Comparison of ENCODE assay signal across 8 cellular contexts in the genomic region with DNA sequence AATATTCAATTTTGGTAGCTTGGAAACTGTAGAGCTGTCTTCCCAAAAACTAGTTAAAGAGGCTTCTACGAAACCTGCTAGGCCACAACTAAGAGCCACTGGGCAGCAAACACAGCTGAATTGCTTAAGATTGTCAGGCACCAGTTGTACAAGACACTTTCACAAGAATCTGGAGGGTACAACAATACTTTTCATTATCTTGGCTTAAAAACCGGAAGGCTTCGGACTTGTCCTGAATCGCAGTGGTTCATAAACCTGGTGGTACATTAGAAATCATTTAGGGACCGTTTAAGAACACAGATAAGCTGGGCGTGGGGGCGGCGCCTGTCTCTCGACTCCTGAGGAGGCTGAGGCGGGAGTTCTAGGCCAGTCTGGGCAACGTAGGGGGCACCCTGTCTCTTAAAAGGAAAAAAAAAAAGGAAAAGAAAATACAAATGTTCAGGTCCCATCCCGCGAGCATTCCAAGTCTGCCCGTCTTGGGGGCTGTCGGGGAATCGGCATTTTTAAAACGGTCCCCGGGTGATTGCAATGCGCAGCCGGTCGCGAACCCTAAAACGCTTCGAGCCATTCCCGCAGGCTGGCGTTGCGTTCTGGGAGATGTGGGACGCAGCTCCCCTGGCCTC. TPM values are rescaled to one million over a fixed set of nuclear protein-coding genes. Genes with fewer than 3 reads are reported as not detected.
DNase-seq lines count a peak whose midpoint lies in the region; ATAC-seq and TF ChIP-seq lines count a peak whose summit lies in the region.

No MANE protein-coding gene starts in this region.

- H3K27ac Mint-ChIP-seq in Caco-2 (ENCODE audit: unreplicated experiment) = peak overlapping the region; percentile 91

- no TSS peak for BruUV-seq in Caco-2 (replicated peaks; lab: Mats Ljungman, UMichigan)

- intact Hi-C loops in Caco-2 (cut with micrococcal nuclease; ENCODE audit: unreplicated experiment) = loop anchor here (2.0 kb wide), 2 partner anchors 144 to 238 kb away; partner anchors contain the start of genes HERC6 and PPM1K

- H3K27me3 Mint-ChIP-seq in Caco-2 (ENCODE audit: insufficient read depth, unreplicated experiment) = no peaks in the 10 kb centered on the region

- H3K4me3 ChIP-seq in Caco-2 (ENCODE audit: low read depth, low read length) (peak overlapping the region; percentile 56), SJSA1 (peak overlapping the region; percentile 84), iPS DF 6.9 (ENCODE audit: low read length) (peak overlapping the region; percentile 63), retinal pigment epithelial cell (ENCODE audit: low read length) (peak overlapping the region; percentile 92)

- H3K9me3 ChIP-seq in Caco-2 = no peaks in the 10 kb centered on the region
- H3K9me3 ChIP-seq in SJSA1 (replicated peaks) = no peaks in the 10 kb centered on the region
- no peaks in the 10 kb centered on the region for H3K9me3 ChIP-seq in iPS DF 6.9 (ENCODE audit: control insufficient read depth, insufficient read depth, low read length)

- no peaks in the 10 kb centered on the region for H3K9me3 Mint-ChIP-seq in Caco-2 (ENCODE audit: unreplicated experiment)

- no peak for TF ChIP-seq CTCF in Caco-2 (IDR thresholded peaks at IDR 0.05; ENCODE audit: insufficient read depth in 1 of 2, low read depth in 1 of 2, low read length in 1 of 2, severe bottlenecking in 1 of 2, unreplicated experiment in 1 of 2)
- TF ChIP-seq CTCF in retinal pigment epithelial cell (conservative IDR thresholded peaks at IDR 0.05; ENCODE audit: low read depth, low read length) = no peak

- H3K36me3 ChIP-seq in Caco-2 (ENCODE audit: control insufficient read depth, insufficient read depth, low read length) (no peaks in the 10 kb centered on the region), SJSA1 (peaks cover 32% of the 10 kb centered on the region), iPS DF 6.9 (ENCODE audit: control insufficient read depth, insufficient read depth, low read length) (no peaks in the 10 kb centered on the region; the same call in 1 of the 2 replicates)

- H3K4me3 Mint-ChIP-seq in Caco-2 (ENCODE audit: unreplicated experiment) = peak overlapping the region; percentile 93

- peaks cover 7% of the 10 kb centered on the region for H3K4me1 Mint-ChIP-seq in Caco-2 (ENCODE audit: low read depth, unreplicated experiment)

- POLR2A ChIA-PET in Caco-2 (lab: Charles Lee) = interaction anchor here (1.6 kb wide), 1 partner anchor 136 kb away, joined by 6 read pairs; no protein-coding TSS in a partner anchor

- H3K27me3 ChIP-seq in Caco-2 (replicated peaks; ENCODE audit: control insufficient read depth, insufficient read depth, low read length) = no peaks in the 10 kb centered on the region
- no peaks in the 10 kb centered on the region for H3K27me3 ChIP-seq in SJSA1 (replicated peaks)
- no peaks in the 10 kb centered on the region for H3K27me3 ChIP-seq in iPS DF 6.9 (ENCODE audit: control insufficient read depth, insufficient read depth, low read length)

- H3K27ac ChIP-seq in SJSA1 (peak overlapping the region; percentile 85), iPS DF 6.9 (ENCODE audit: low read length) (no peak overlapping the region)

- peaks cover 12% of the 10 kb centered on the region for H3K36me3 Mint-ChIP-seq in Caco-2 (ENCODE audit: insufficient read depth, unreplicated experiment)

- DNase-seq in Caco-2 = peak in 1 of 2 experiments; percentile 19
- DNase-seq in SJSA1 (ENCODE audit: low read depth in 1 of 2, low spot score in 2 of 2) = peak; percentile 50 to 51
- peak; percentile 57 for DNase-seq in astrocyte of the hippocampus (ENCODE audit: low read depth, low spot score)
- DNase-seq in iPS DF 6.9 (ENCODE audit: low read depth, low spot score) = no peak
- no peak for DNase-seq in retinal pigment epithelial cell (ENCODE audit: low read depth)
- no peak for DNase-seq in epidermal melanocyte (ENCODE audit: insufficient read length, low spot score)
- no peak for DNase-seq in NCI-H128 (lab: John Stamatoyannopoulos, UW; ENCODE audit: unreplicated experiment)

- peak; percentile 18 for ATAC-seq in HG02798 (IDR thresholded peaks at IDR 0.05; ENCODE audit: poor library complexity, unreplicated experiment)

- H3K4me1 ChIP-seq in Caco-2 (peaks cover 7% of the 10 kb centered on the region; the same call in 1 of the 2 replicates), SJSA1 (replicated peaks) (peaks cover 21% of the 10 kb centered on the region), iPS DF 6.9 (ENCODE audit: control insufficient read depth, insufficient read depth, low read length) (no peaks in the 10 kb centered on the region)

- CTCF ChIA-PET in Caco-2 (lab: Charles Lee) = interaction anchor here (0.7 to 2.0 kb wide), 2 partner anchors 137 to 304 kb away, joined by 3 to 25 read pairs; no protein-coding TSS in a partner anchor

- no CpG with 5 or more reads among the region's 28 CpGs for WGBS in iPS DF 6.9 (ENCODE audit: insufficient coverage, insufficient read length)

RNA-seq across cellular contexts. Expression of gene PYURF, which starts 0.8 kb away (rescaled TPM):
- total RNA-seq in Caco-2 (2022) = 41.6 and 46.6 TPM in 2 replicates
- total RNA-seq in SJSA1 (2014; rRNA removed; shearing (Covaris generic)) = 119 and 121 TPM in 2 replicates

Comparison
In these comparisons a context has a peak if more than half of its experiments do, and no peak if none do; other contexts are left out.
1. DNase-seq: peak in SJSA1 (2 of 2) and astrocyte of the hippocampus (single experiment); none in iPS DF 6.9 (single experiment), retinal pigment epithelial cell (single experiment), epidermal melanocyte (single experiment) and NCI-H128 (single experiment).
2. Peak in every context shown above with its lines, with median percentiles within 50 percentile points of each other: H3K4me3 ChIP-seq.